In the genomic region with DNA sequence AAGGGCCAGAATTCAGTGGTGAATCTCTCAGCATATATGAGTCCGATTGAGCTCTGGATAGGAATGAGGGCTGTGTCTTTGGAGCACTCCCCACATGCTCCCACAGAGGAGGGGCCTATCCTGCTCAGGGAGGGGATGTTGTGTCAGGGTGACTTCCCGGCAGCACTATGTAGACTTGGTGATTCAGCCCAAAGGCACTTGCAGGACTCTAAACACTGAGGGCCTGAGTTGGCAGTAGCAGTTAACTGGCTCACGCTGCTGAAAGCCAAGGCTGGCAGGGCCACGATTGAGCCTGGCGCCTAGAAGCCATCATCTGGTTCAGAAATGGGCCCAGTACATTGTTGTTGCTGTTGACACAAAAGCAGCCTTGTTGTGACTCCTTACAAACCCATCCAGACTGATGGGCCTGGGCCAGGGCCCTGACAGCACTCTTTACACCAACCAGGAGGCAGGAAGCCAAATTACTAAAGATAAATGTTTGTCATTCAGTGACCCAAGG, we compare ENCODE assay signal across 9 cellular contexts. TPM values are rescaled to one million over a fixed set of nuclear protein-coding genes. Genes with fewer than 3 reads are reported as not detected.
DNase-seq lines count a peak whose midpoint lies in the region; ATAC-seq lines count a peak whose summit lies in the region.
"Had no signal": no experiment of that assay in that cellular context is flagged by ENCODE, and none has a peak within 500 bp of the region (broad histone marks: within the 10 kb centered on the region; RNA-seq: fewer than 3 reads in every experiment).

No MANE protein-coding gene starts in this region.

- intact Hi-C loops in cardiac septum (cut with DNase I) = no loop called here

- no peak for ATAC-seq in HG02981 (IDR thresholded peaks at IDR 0.05; ENCODE audit: unreplicated experiment)
- no peak for ATAC-seq in activated T-cell treated with anti-CD3 and anti-CD28 coated beads, Interleukin-2, amount 50 U/mL, for 4 hours
- ATAC-seq in GM21576 (IDR thresholded peaks at IDR 0.05; ENCODE audit: unreplicated experiment) = no peak
- ATAC-seq in GM18519 (IDR thresholded peaks at IDR 0.05; ENCODE audit: low FRiP score, unreplicated experiment) = no peak

- H3K4me1 Mint-ChIP-seq in activated T-cell treated with anti-CD3 and anti-CD28 coated beads, Interleukin-2, amount 50 U/mL, for 4 hours (ENCODE audit: low read depth) = no peaks in the 10 kb centered on the region

- no peaks in the 10 kb centered on the region for H3K27me3 Mint-ChIP-seq in activated T-cell treated with anti-CD3 and anti-CD28 coated beads, Interleukin-2, amount 50 U/mL, for 4 hours (ENCODE audit: low read depth)

- H3K9me3 Mint-ChIP-seq in activated T-cell treated with anti-CD3 and anti-CD28 coated beads, Interleukin-2, amount 50 U/mL, for 4 hours = no peaks in the 10 kb centered on the region

- peaks cover 38% of the 10 kb centered on the region for H3K36me3 Mint-ChIP-seq in activated T-cell treated with anti-CD3 and anti-CD28 coated beads, Interleukin-2, amount 50 U/mL, for 4 hours (ENCODE audit: insufficient read depth)

- DNase-seq in ELF-1 (ENCODE audit: low read depth, low spot score) (peak; percentile 63), cardiac septum (ENCODE audit: low spot score) (peak; percentile 90), renal cortical epithelial cell (ENCODE audit: low read depth) (peak; percentile 98)
- DNase-seq in activated T-cell treated with anti-CD3 and anti-CD28 coated beads, Interleukin-2, amount 50 U/mL, for 4 hours = no peak
- DNase-seq: stimulated activated CD4-positive, alpha-beta T cell treated with anti-CD3 and anti-CD28 coated beads, Interleukin-4, amount 100 ng/mL, for 4 hours had no signal

- 46 to 75% (median 49%) methylated on average over 5 of the region's 5 CpGs for WGBS in adipose tissue, 3 donors

- H3K27ac ChIP-seq in adipose tissue (ENCODE audit: low read depth, low read length) = peak overlapping the region; percentile 81

- H3K4me3 Mint-ChIP-seq in activated T-cell treated with anti-CD3 and anti-CD28 coated beads, Interleukin-2, amount 50 U/mL, for 4 hours = no peak overlapping the region

RNA-seq across cellular contexts. Expression of gene NMT1, which starts 31.9 kb away (rescaled TPM):
- 10 to 100 TPM; 22.1 to 46.5 (median 41.2) TPM for polyA plus RNA-seq in adipose tissue
- total RNA-seq in cardiac septum = 74.8 TPM
- total RNA-seq in renal cortical epithelial cell = 82.5 and 102 TPM in 2 replicates
- 100 to 1,000 TPM; 228 to 255 (median 241) TPM for total RNA-seq in activated T-cell treated with anti-CD3 and anti-CD28 coated beads, Interleukin-2, amount 50 U/mL, for 4 hours

RNA-seq across cellular contexts. Expression of gene PLCD3, which starts 39.3 kb away (rescaled TPM):
- polyA plus RNA-seq in adipose tissue = 10 to 100 TPM in 2 of 3 donors, 1 to 10 TPM in 1; 6.9 to 49.7 (median 42.4) TPM
- total RNA-seq in cardiac septum (87.6 TPM), renal cortical epithelial cell (26.9 and 98.1 TPM in 2 replicates)
- 1 to 10 TPM; 3.5 to 5.5 (median 3.5) TPM for total RNA-seq in activated T-cell treated with anti-CD3 and anti-CD28 coated beads, Interleukin-2, amount 50 U/mL, for 4 hours

RNA-seq across cellular contexts. Expression of gene DCAKD, which starts 41.5 kb away (rescaled TPM):
- polyA plus RNA-seq in adipose tissue = 10 to 100 TPM in 2 of 3 donors, 1 to 10 TPM in 1; 8.8 to 21.5 (median 19.7) TPM
- total RNA-seq in cardiac septum = 32.1 TPM
- total RNA-seq in renal cortical epithelial cell = 22.4 and 50.2 TPM in 2 replicates
- total RNA-seq in activated T-cell treated with anti-CD3 and anti-CD28 coated beads, Interleukin-2, amount 50 U/mL, for 4 hours = 10 to 100 TPM; 17.3 to 21.1 (median 19.1) TPM

RNA-seq across cellular contexts. Expression of gene ACBD4, which starts 42.5 kb away (rescaled TPM):
- polyA plus RNA-seq in adipose tissue = 10 to 100 TPM; 11.2 to 17.4 (median 15.6) TPM
- 6.4 TPM for total RNA-seq in cardiac septum
- total RNA-seq in renal cortical epithelial cell = 7.2 and 9.6 TPM in 2 replicates
- 1 to 10 TPM; 4.5 to 5.7 (median 4.7) TPM for total RNA-seq in activated T-cell treated with anti-CD3 and anti-CD28 coated beads, Interleukin-2, amount 50 U/mL, for 4 hours

RNA-seq across cellular contexts. Expression of gene HEXIM1, which starts 55.3 kb away (rescaled TPM):
- polyA plus RNA-seq in adipose tissue = 10 to 100 TPM in 2 of 3 donors, 1 to 10 TPM in 1; 5.4 to 24.9 (median 13.4) TPM
- 19.8 TPM for total RNA-seq in cardiac septum
- total RNA-seq in renal cortical epithelial cell = 10.8 and 38.0 TPM in 2 replicates
- 10 to 100 TPM; 49.6 to 60.8 (median 51.3) TPM for total RNA-seq in activated T-cell treated with anti-CD3 and anti-CD28 coated beads, Interleukin-2, amount 50 U/mL, for 4 hours
